ENCODE assay signal across 2 cellular contexts in genomic region chr1:161290779-161291178, GRCh38.
TF ChIP-seq lines count a peak whose summit lies in the region.

No MANE protein-coding gene starts in this region.

TF ChIP-seq in HepG2, 621 proteins besides CTCF, POLR2A, EP300 and RAD21:
- TF ChIP-seq SMARCE1 (IDR thresholded peaks at IDR 0.05; ENCODE audit: borderline replicate concordance): no peak
- peak; percentile 77 for TF ChIP-seq CREB1 (IDR thresholded peaks at IDR 0.05)
- TF ChIP-seq CREB1 (CRISPR knock-in tag; IDR thresholded peaks at IDR 0.05): no peak
TF ChIP-seq in HepG2: peak in this region for 1.

TF ChIP-seq in H1, 55 proteins besides CTCF, POLR2A, EP300 and RAD21:
- TF ChIP-seq CTBP2 (IDR thresholded peaks at IDR 0.05; ENCODE audit: borderline replicate concordance, insufficient read depth, insufficient read length, low read length) (no peak), YY1 (IDR thresholded peaks at IDR 0.05; ENCODE audit: low read depth, low read length) (no peak), CBX8 (IDR thresholded peaks at IDR 0.05; ENCODE audit: borderline replicate concordance, low read depth, low read length) (no peak), SAP30 (IDR thresholded peaks at IDR 0.05; ENCODE audit: insufficient read depth, insufficient replicate concordance, low read length) (no peak), FOSL1 (IDR thresholded peaks at IDR 0.05; ENCODE audit: insufficient read depth, low read depth, low read length) (no peak), CHD1 (IDR thresholded peaks at IDR 0.05; ENCODE audit: low read depth, low read length) (no peak), NRF1 (IDR thresholded peaks at IDR 0.05; ENCODE audit: low read depth, low read length) (no peak), HDAC6 (IDR thresholded peaks at IDR 0.05; ENCODE audit: low read depth, low read length) (no peak), POLR2AphosphoS5 (IDR thresholded peaks at IDR 0.05; ENCODE audit: low read depth, low read length) (no peak), ASH2L (IDR thresholded peaks at IDR 0.05; ENCODE audit: low read length) (no peak), KDM5A (IDR thresholded peaks at IDR 0.05; ENCODE audit: low read length) (no peak), ATF2 (IDR thresholded peaks at IDR 0.05; ENCODE audit: low read length) (no peak)
